Comparison of ENCODE assay signal across 25 cellular contexts in genomic region chr9:16102154-16102553, GRCh38.
"Had no signal": no experiment of that assay in that cellular context is flagged by ENCODE, and none has a peak within 500 bp of the region (broad histone marks: within the 10 kb centered on the region; RNA-seq: fewer than 3 reads in every experiment).

No MANE protein-coding gene starts in this region.

- DNase-seq: activated CD4-positive, alpha-beta T cell treated with anti-CD3 and anti-CD28 coated beads for 36 hours; activated CD4-positive, CD25-positive, alpha-beta regulatory T cell; activated CD8-positive, alpha-beta memory T cell treated with anti-CD3 and anti-CD28 coated beads, Interleukin-2, amount 10 ng/mL, durations not matched to agents 7 days and 5 days; activated CD8-positive, alpha-beta T cell treated with anti-CD3 and anti-CD28 coated beads, Interleukin-2, amount 10 ng/mL, durations not matched to agents 7 days and 5 days; activated T-cell treated with anti-CD3 and anti-CD28 coated beads, Interleukin-2, amount 50 U/mL, for 48 hours; anterior cingulate cortex; cerebellar nuclear complex; colonic mucosa; effector CD8-positive, alpha-beta T cell; gastrocnemius medialis; hippocampal formation; kidney; left colon; naive B cell; posterior cingulate gyrus; sigmoid colon; stimulated activated CD4-positive, alpha-beta T cell treated with anti-CD3 and anti-CD28 coated beads, Interleukin-4, amount 100 ng/mL, for 24 hours; T-helper 1 cell had no signal

- H3K4me1 ChIP-seq: colonic mucosa had no signal

- H3K27ac ChIP-seq: colonic mucosa, gastrocnemius medialis, thoracic aorta had no signal

- H3K27ac Mint-ChIP-seq: activated CD4-positive, alpha-beta T cell treated with anti-CD3 and anti-CD28 coated beads for 36 hours; activated CD8-positive, alpha-beta memory T cell treated with anti-CD3 and anti-CD28 coated beads, Interleukin-2, amount 10 ng/mL, durations not matched to agents 7 days and 5 days; activated CD8-positive, alpha-beta T cell treated with anti-CD3 and anti-CD28 coated beads, Interleukin-2, amount 10 ng/mL, durations not matched to agents 7 days and 5 days; activated naive CD8-positive, alpha-beta T cell; activated T-helper 2 cell treated with anti-CD3 and anti-CD28 coated beads, Interferon-gamma antibody, Interleukin-2, Interleukin-4, amounts not matched to agents 10 μg/mL and 5 μg/mL and 100 μg/mL, durations not matched to agents 14 hours and 24 hours and 36 hours; mesothelial cell of epicardium; naive B cell; stimulated activated effector memory CD8-positive, alpha-beta T cell treated with anti-CD3 and anti-CD28 coated beads, Interleukin-12 subunit alpha, Interleukin-12 subunit beta, amount 100 ng/mL, for 72 hours; stimulated activated naive CD8-positive, alpha-beta T cell treated with anti-CD3 and anti-CD28 coated beads, Interleukin-15, Interleukin-2, amounts not matched to agents 100 ng/mL and 50 ng/mL, for 24 hours had no signal

- H3K4me1 Mint-ChIP-seq: activated CD4-positive, alpha-beta T cell treated with anti-CD3 and anti-CD28 coated beads for 36 hours; activated CD8-positive, alpha-beta memory T cell treated with anti-CD3 and anti-CD28 coated beads, Interleukin-2, amount 10 ng/mL, durations not matched to agents 7 days and 5 days; naive B cell; stimulated activated effector memory CD8-positive, alpha-beta T cell treated with anti-CD3 and anti-CD28 coated beads, Interleukin-12 subunit alpha, Interleukin-12 subunit beta, amount 100 ng/mL, for 72 hours had no signal

- H3K36me3 Mint-ChIP-seq: activated CD8-positive, alpha-beta memory T cell treated with anti-CD3 and anti-CD28 coated beads, Interleukin-2, amount 10 ng/mL, durations not matched to agents 7 days and 5 days; activated naive CD8-positive, alpha-beta T cell; mesothelial cell of epicardium; naive B cell; stimulated activated effector memory CD8-positive, alpha-beta T cell treated with anti-CD3 and anti-CD28 coated beads, Interleukin-12 subunit alpha, Interleukin-12 subunit beta, amount 100 ng/mL, for 72 hours; type B pancreatic cell had no signal

- H3K9me3 Mint-ChIP-seq: activated T-helper 2 cell treated with anti-CD3 and anti-CD28 coated beads, Interferon-gamma antibody, Interleukin-2, Interleukin-4, amounts not matched to agents 10 μg/mL and 5 μg/mL and 100 μg/mL, durations not matched to agents 14 hours and 24 hours and 36 hours; mesothelial cell of epicardium; stimulated activated naive CD8-positive, alpha-beta T cell treated with anti-CD3 and anti-CD28 coated beads, Interleukin-15, Interleukin-2, amounts not matched to agents 100 ng/mL and 50 ng/mL, for 24 hours; type B pancreatic cell had no signal

- H3K36me3 ChIP-seq: colonic mucosa, gastrocnemius medialis, sigmoid colon, thoracic aorta had no signal

- ATAC-seq: activated CD4-positive, alpha-beta T cell treated with anti-CD3 and anti-CD28 coated beads for 36 hours; activated CD8-positive, alpha-beta memory T cell treated with anti-CD3 and anti-CD28 coated beads, Interleukin-2, amount 10 ng/mL, durations not matched to agents 7 days and 5 days; activated CD8-positive, alpha-beta T cell treated with anti-CD3 and anti-CD28 coated beads, Interleukin-2, amount 10 ng/mL, durations not matched to agents 7 days and 5 days; gastrocnemius medialis; left colon; stimulated activated effector memory CD8-positive, alpha-beta T cell treated with anti-CD3 and anti-CD28 coated beads, Interleukin-12 subunit alpha, Interleukin-12 subunit beta, amount 100 ng/mL, for 72 hours had no signal

- H3K27me3 ChIP-seq: colonic mucosa, gastrocnemius medialis, sigmoid colon had no signal

- H3K27me3 Mint-ChIP-seq: activated CD4-positive, alpha-beta T cell treated with anti-CD3 and anti-CD28 coated beads for 36 hours; activated CD8-positive, alpha-beta memory T cell treated with anti-CD3 and anti-CD28 coated beads, Interleukin-2, amount 10 ng/mL, durations not matched to agents 7 days and 5 days; activated naive CD8-positive, alpha-beta T cell; naive B cell; stimulated activated naive CD8-positive, alpha-beta T cell treated with anti-CD3 and anti-CD28 coated beads, Interleukin-15, Interleukin-2, amounts not matched to agents 100 ng/mL and 50 ng/mL, for 24 hours; type B pancreatic cell had no signal

- H3K4me3 Mint-ChIP-seq: activated CD4-positive, alpha-beta T cell treated with anti-CD3 and anti-CD28 coated beads for 36 hours; activated CD8-positive, alpha-beta memory T cell treated with anti-CD3 and anti-CD28 coated beads, Interleukin-2, amount 10 ng/mL, durations not matched to agents 7 days and 5 days; activated CD8-positive, alpha-beta T cell treated with anti-CD3 and anti-CD28 coated beads, Interleukin-2, amount 10 ng/mL, durations not matched to agents 7 days and 5 days; activated naive CD8-positive, alpha-beta T cell; mesothelial cell of epicardium; naive B cell; stimulated activated effector memory CD8-positive, alpha-beta T cell treated with anti-CD3 and anti-CD28 coated beads, Interleukin-12 subunit alpha, Interleukin-12 subunit beta, amount 100 ng/mL, for 72 hours; stimulated activated naive CD8-positive, alpha-beta T cell treated with anti-CD3 and anti-CD28 coated beads, Interleukin-15, Interleukin-2, amounts not matched to agents 100 ng/mL and 50 ng/mL, for 24 hours; type B pancreatic cell had no signal

- H3K4me3 ChIP-seq: colonic mucosa, gastrocnemius medialis, sigmoid colon, thoracic aorta had no signal

- H3K9me3 ChIP-seq: colonic mucosa, gastrocnemius medialis, sigmoid colon, thoracic aorta had no signal
